ENCODE assay signal across 19 cellular contexts in the genomic region with DNA sequence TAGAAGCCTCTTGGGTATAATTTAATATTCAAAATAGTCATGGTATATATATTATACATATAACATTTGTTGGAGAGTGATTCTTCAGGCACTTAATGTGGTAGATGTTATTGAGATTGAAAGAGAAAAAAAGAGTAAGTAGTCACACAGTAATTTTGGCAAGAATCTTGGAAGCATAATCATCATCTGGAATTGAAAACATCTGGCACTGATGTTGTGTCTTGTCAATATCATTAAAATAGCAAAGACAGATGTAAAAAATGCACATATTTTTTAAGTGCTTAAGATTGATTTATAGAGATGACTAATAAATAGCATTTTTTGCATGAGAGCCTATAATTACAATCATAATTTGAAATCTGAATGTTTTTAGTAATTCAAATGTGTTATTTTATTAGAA. TPM values are rescaled to one million over a fixed set of nuclear protein-coding genes. Genes with fewer than 3 reads are reported as not detected.
A peak's percentile ranks its signal among the peaks of the same experiment; 100 is the strongest.
DNase-seq lines count a peak whose midpoint lies in the region; ATAC-seq and TF ChIP-seq lines count a peak whose summit lies in the region.
"Had no signal": no experiment of that assay in that cellular context is flagged by ENCODE, and none has a peak within 500 bp of the region (broad histone marks: within the 10 kb centered on the region; RNA-seq: fewer than 3 reads in every experiment).

No MANE protein-coding gene starts in this region.

- no peak overlapping the region for H2BK15ac ChIP-seq in H9 (ENCODE audit: low read depth, low read length)

- H3F3A ChIP-seq in SK-N-SH (replicated peaks; ENCODE audit: insufficient read depth), result peaks cover 27% of the 10 kb centered on the region

- no peak overlapping the region for H4K5ac ChIP-seq in H9 (ENCODE audit: insufficient read length, low read depth, low read length)

- peaks cover 15 to 24% (median 19%) of the 10 kb centered on the region in 3 experiments for H3K36me3 Mint-ChIP-seq in H9 (ENCODE audit: insufficient read depth in 1 of 3, low read depth in 3 of 3)
- H3K36me3 Mint-ChIP-seq: CD14-positive monocyte; CD4-positive, alpha-beta memory T cell had no signal

- H2AFZ ChIP-seq in SK-N-SH (ENCODE audit: low read depth) (no peak overlapping the region), H9 (ENCODE audit: low read length) (no peak overlapping the region)

- H3K9me3 ChIP-seq in SK-N-SH, result no peaks in the 10 kb centered on the region; the same call in 1 of the 2 replicates
- H3K9me3 ChIP-seq in adipocyte (ENCODE audit: control insufficient read depth, low read length), result peaks cover 18% of the 10 kb centered on the region
- H3K9me3 ChIP-seq in H9 (ENCODE audit: control insufficient read depth, low read depth, low read length), result peaks cover 4% of the 10 kb centered on the region
- H3K9me3 ChIP-seq: A549 had no signal

- CTCF ChIA-PET in SK-N-SH (lab: Yijun Ruan, JAX), result interaction anchor here (0.6 kb wide), 1 partner anchor 10 kb away, joined by 4 read pairs; no protein-coding TSS in a partner anchor

- TF ChIP-seq EP300 in SK-N-SH (IDR thresholded peaks at IDR 0.05; ENCODE audit: borderline replicate concordance in 1 of 2, low read depth in 1 of 2, low read length in 1 of 2), result peak in 1 of 2 experiments; percentile 83; a peak in 2 of 4 replicates

- no peak overlapping the region for H4K8ac ChIP-seq in H9 (replicated peaks; ENCODE audit: insufficient read length, low read depth, low read length)

- H3K9ac ChIP-seq in SK-N-SH (no peak overlapping the region), adipocyte (ENCODE audit: low read length) (no peak overlapping the region), H9 (ENCODE audit: extremely low read depth, insufficient read length, low read length) (no peak overlapping the region)
- H3K9ac ChIP-seq: BLaER1 had no signal

- no peak overlapping the region for H2BK5ac ChIP-seq in H9 (ENCODE audit: insufficient read length, low read length)

- H2AK5ac ChIP-seq in H9 (ENCODE audit: insufficient read length, low read length), result no peak overlapping the region

- TF ChIP-seq CTCF in SK-N-SH (IDR thresholded peaks at IDR 0.05) (no peak), fibroblast of mammary gland (conservative IDR thresholded peaks at IDR 0.05; ENCODE audit: control insufficient read depth, insufficient read depth, low read depth, low read length) (no peak), H9 (conservative IDR thresholded peaks at IDR 0.05) (no peak)

- no peaks in the 10 kb centered on the region for H3K23me2 ChIP-seq in H9 (ENCODE audit: insufficient read length, low read depth, low read length, poor library complexity, severe bottlenecking)

- no peak overlapping the region for H2BK120ac ChIP-seq in H9 (ENCODE audit: low read depth, low read length, poor library complexity, severe bottlenecking)

- H3K18ac ChIP-seq in H9 (ENCODE audit: insufficient read length, low read depth, low read length), result no peak overlapping the region

- H3K4me1 ChIP-seq in SK-N-SH (ENCODE audit: control insufficient read depth in 1 of 2, insufficient read depth in 2 of 2, low read depth in 1 of 2, low read length in 1 of 2), result peaks cover 0 to 12% of the 10 kb centered on the region in 2 experiments; a peak in 2 of 4 replicates
- peaks cover 8% of the 10 kb centered on the region for H3K4me1 ChIP-seq in adipocyte (ENCODE audit: control insufficient read depth, insufficient read depth, low read length)
- H3K4me1 ChIP-seq in H9 (ENCODE audit: insufficient read depth, low read length), result no peaks in the 10 kb centered on the region
- H3K4me1 ChIP-seq: A549, BLaER1 had no signal

- no peak overlapping the region for H3K23ac ChIP-seq in H9 (ENCODE audit: insufficient read length, low read depth, low read length)

- H3K27me3 Mint-ChIP-seq in H9 (ENCODE audit: low read depth), result no peaks in the 10 kb centered on the region; the same call in 1 of the 2 replicates
- H3K27me3 Mint-ChIP-seq: CD4-positive, alpha-beta memory T cell had no signal

- peaks cover 0 to 5% of the 10 kb centered on the region in 2 experiments for H3K36me3 ChIP-seq in SK-N-SH (replicated peaks in 1 of 2; ENCODE audit: control insufficient read depth in 1 of 2, insufficient read depth in 2 of 2, low read length in 1 of 2)
- no peaks in the 10 kb centered on the region for H3K36me3 ChIP-seq in adipocyte (ENCODE audit: control insufficient read depth, insufficient read depth, low read length, severe bottlenecking)
- H3K36me3 ChIP-seq: BLaER1 had no signal

- no peak overlapping the region for H2BK20ac ChIP-seq in H9 (ENCODE audit: low read depth, low read length, poor library complexity, severe bottlenecking)

- no peak overlapping the region for H3K27ac ChIP-seq in SK-N-SH (ENCODE audit: low read depth in 2 of 2, low read length in 1 of 2)
- H3K27ac ChIP-seq in H9 (ENCODE audit: insufficient read length, low read depth, low read length), result no peak overlapping the region
- H3K27ac ChIP-seq: 22Rv1, A549, BLaER1 had no signal

- no peaks in the 10 kb centered on the region for H3K9me2 ChIP-seq in SK-N-SH

- H3K9me3 Mint-ChIP-seq in H9, result peaks cover 23 to 26% of the 10 kb centered on the region in 2 experiments

- no peak overlapping the region for H3K4ac ChIP-seq in H9 (ENCODE audit: low read depth, low read length)

- no peak overlapping the region for H3K27ac Mint-ChIP-seq in H9
- H3K27ac Mint-ChIP-seq: CD14-positive monocyte; CD4-positive, alpha-beta memory T cell had no signal

- DNase-seq in SK-N-SH (no peak), adipocyte (ENCODE audit: low read depth) (peak; percentile 38), fibroblast of mammary gland (ENCODE audit: low read depth) (peak; percentile 71), H9 (no peak)
- DNase-seq in activated CD4-positive, alpha-beta T cell treated with anti-CD3 and anti-CD28 coated beads for 4 hours, result no peak
- no peak for DNase-seq in stimulated activated naive CD4-positive, alpha-beta T cell (lab: John Stamatoyannopoulos, UW)
- DNase-seq: CD4-positive, alpha-beta memory T cell; DMS79 treated with DMSO at 0.1 percent for 48 hours; EL; HFFc6; IMR-90 had no signal

- H4K91ac ChIP-seq in H9 (ENCODE audit: insufficient read length, low read depth, low read length), result no peak overlapping the region

- H3K79me2 ChIP-seq in SK-N-SH (ENCODE audit: insufficient read depth) (no peaks in the 10 kb centered on the region), H9 (ENCODE audit: insufficient read depth, low read length) (no peaks in the 10 kb centered on the region)

- no peaks in the 10 kb centered on the region for H3K4me1 Mint-ChIP-seq in H9
- H3K4me1 Mint-ChIP-seq: CD14-positive monocyte; CD4-positive, alpha-beta memory T cell had no signal

- POLR2A ChIA-PET in SK-N-SH (lab: Yijun Ruan, JAX), result no interaction called here

- no peaks in the 10 kb centered on the region for H4K20me1 ChIP-seq in SK-N-SH (ENCODE audit: insufficient read depth)
- H4K20me1 ChIP-seq in H9 (ENCODE audit: control insufficient read depth, insufficient read depth, insufficient read length), result no peaks in the 10 kb centered on the region
- H4K20me1 ChIP-seq: BLaER1 had no signal

- no peaks in the 10 kb centered on the region for H3K27me3 ChIP-seq in SK-N-SH (ENCODE audit: insufficient read depth)
- H3K27me3 ChIP-seq in adipocyte (replicated peaks; ENCODE audit: control insufficient read depth, insufficient read depth, low read length), result no peaks in the 10 kb centered on the region
- H3K27me3 ChIP-seq in H9 (ENCODE audit: insufficient read depth, low read length), result no peaks in the 10 kb centered on the region
- H3K27me3 ChIP-seq: BLaER1 had no signal

- H3K79me1 ChIP-seq in H9 (ENCODE audit: insufficient read depth, low read depth, low read length, poor library complexity, severe bottlenecking), result no peaks in the 10 kb centered on the region

- H3K4me2 ChIP-seq in SK-N-SH (no peak overlapping the region), H9 (ENCODE audit: insufficient read depth, insufficient read length, low read length) (no peak overlapping the region)
- H3K4me2 ChIP-seq: A549, BLaER1 had no signal

- no peak overlapping the region for H3K4me3 ChIP-seq in SK-N-SH (ENCODE audit: low read depth in 2 of 2, low read length in 1 of 2)
- no peak overlapping the region for H3K4me3 ChIP-seq in adipocyte (ENCODE audit: low read length)
- H3K4me3 ChIP-seq in fibroblast of mammary gland (ENCODE audit: control insufficient read depth, low read depth, low read length), result no peak overlapping the region
- H3K4me3 ChIP-seq: A549, BLaER1, K562 had no signal

- no peak overlapping the region for H3K56ac ChIP-seq in H9 (ENCODE audit: insufficient read length, low read depth, low read length)

- H3T11ph ChIP-seq in H9 (ENCODE audit: low read length), result no peak overlapping the region

- no peak for TF ChIP-seq RAD21 in SK-N-SH (IDR thresholded peaks at IDR 0.05; ENCODE audit: low read length)

- no peak for ATAC-seq in SK-N-SH treated with all-trans-retinoic acid at 6 μM for 48 hours
- no peak for ATAC-seq in GM18517 (IDR thresholded peaks at IDR 0.05; ENCODE audit: unreplicated experiment)
- ATAC-seq: A549, HCT116, K562 had no signal

- H3K4me3 Mint-ChIP-seq in H9, result no peak overlapping the region
- H3K4me3 Mint-ChIP-seq: CD14-positive monocyte; CD4-positive, alpha-beta memory T cell; HFFc6 had no signal

- H3K14ac ChIP-seq in H9 (ENCODE audit: insufficient read depth, low read length), result no peak overlapping the region

- H2BK12ac ChIP-seq in H9 (ENCODE audit: insufficient read length, low read depth, low read length), result no peak overlapping the region

TF ChIP-seq in SK-N-SH, 30 proteins besides CTCF, POLR2A, EP300 and RAD21 (continues in another document):
- peak; percentile 76 for TF ChIP-seq NFIC (IDR thresholded peaks at IDR 0.05; ENCODE audit: borderline replicate concordance)

TF ChIP-seq in SK-N-SH treated with all-trans-retinoic acid at 6 μM for 48 hours, 23 proteins besides CTCF, POLR2A, EP300 and RAD21 (continues in another document):
- no peak for TF ChIP-seq ISL1 (CRISPR knock-in tag; IDR thresholded peaks at IDR 0.05)
- TF ChIP-seq POU6F1 (CRISPR knock-in tag; IDR thresholded peaks at IDR 0.05; ENCODE audit: borderline replicate concordance, low read depth), result no peak
- TF ChIP-seq TOX (CRISPR knock-in tag; IDR thresholded peaks at IDR 0.05; ENCODE audit: borderline replicate concordance), result no peak
- TF ChIP-seq ZFP30 (CRISPR knock-in tag; IDR thresholded peaks at IDR 0.05), result no peak
- TF ChIP-seq ZC3H10 (CRISPR knock-in tag; IDR thresholded peaks at IDR 0.05), result no peak

RNA-seq across cellular contexts. Expression of gene SEMA3D, which starts 9.5 kb away (rescaled TPM):
- 30.1 and 48.7 TPM in 2 replicates for polyA plus RNA-seq in SK-N-SH (2012; rRNA removed)
- polyA plus RNA-seq in SK-N-SH (2012; cell fraction: cytosol; rRNA removed), result 36.4 and 41.4 TPM in 2 replicates
- 15.5 and 39.9 TPM in 2 replicates for polyA plus RNA-seq in SK-N-SH (2012; cell fraction: nucleus; rRNA removed)
- 5.4 and 5.6 TPM in 2 replicates for total RNA-seq in H9 (2021)
- total RNA-seq: CD4-positive, alpha-beta memory T cell had no signal
- polyA plus RNA-seq: CD14-positive monocyte; CD4-positive, alpha-beta memory T cell had no signal

Comparison
In these comparisons a context has a peak if more than half of its experiments do, and no peak if none do; other contexts are left out.
1. DNase-seq: peak in adipocyte (single experiment) and fibroblast of mammary gland (single experiment); none in SK-N-SH (single experiment), activated CD4-positive, alpha-beta T cell treated with anti-CD3 and anti-CD28 coated beads for 4 hours (0 of 2), stimulated activated naive CD4-positive, alpha-beta T cell (0 of 6) and H9 (single experiment).